ENCODE assay signal across 32 cellular contexts in genomic region chr17:30354731-30355130, GRCh38. TPM values are rescaled to one million over a fixed set of nuclear protein-coding genes. Genes with fewer than 3 reads are reported as not detected.
"Had no signal": no experiment of that assay in that cellular context is flagged by ENCODE, and none has a peak within 500 bp of the region (broad histone marks: within the 10 kb centered on the region; RNA-seq: fewer than 3 reads in every experiment).

No MANE protein-coding gene starts in this region.

- H3K27me3 ChIP-seq: brain microvascular endothelial cell, MG63, SJCRH30 had no signal

- H3K9me3 Mint-ChIP-seq: activated naive CD4-positive, alpha-beta T cell treated with anti-CD3 and anti-CD28 coated beads, Interleukin-2, amount 50 U/mL, for 24 hours; activated T-cell treated with anti-CD3 and anti-CD28 coated beads, Interleukin-2, amount 50 U/mL, for 4 hours had no signal

- H3K27ac Mint-ChIP-seq: activated CD4-positive, alpha-beta T cell treated with anti-CD3 and anti-CD28 coated beads, Interleukin-2, amount 10 ng/mL, durations not matched to agents 24 days and 14 days; activated CD8-positive, alpha-beta T cell treated with anti-CD3 and anti-CD28 coated beads, Interleukin-2, amount 10 ng/mL, durations not matched to agents 7 days and 5 days; activated naive CD4-positive, alpha-beta T cell treated with anti-CD3 and anti-CD28 coated beads, Interleukin-2, amount 50 U/mL, for 24 hours had no signal

- H3K27ac ChIP-seq: brain microvascular endothelial cell, SJCRH30, SK-N-MC, WERI-Rb-1 had no signal

- H3K4me3 ChIP-seq: MG63, SJCRH30, SK-N-MC had no signal

- ATAC-seq: activated CD8-positive, alpha-beta T cell treated with anti-CD3 and anti-CD28 coated beads, Interleukin-2, amount 10 ng/mL, durations not matched to agents 7 days and 5 days; activated T-cell treated with anti-CD3 and anti-CD28 coated beads, Interleukin-2, amount 50 U/mL, for 4 hours; Panc1 had no signal

- DNase-seq: activated CD4-positive, alpha-beta T cell treated with anti-CD3 and anti-CD28 coated beads for 1 hour; activated CD4-positive, alpha-beta T cell treated with anti-CD3 and anti-CD28 coated beads, Interleukin-2, amount 10 ng/mL, durations not matched to agents 24 days and 14 days; activated CD4-positive, alpha-beta T cell treated with anti-CD3 and anti-CD28 coated beads, Interleukin-2, amount 50 U/mL, for 48 hours; activated CD4-positive, CD25-positive, alpha-beta regulatory T cell; activated CD8-positive, alpha-beta T cell treated with anti-CD3 and anti-CD28 coated beads, Interleukin-2, amount 10 ng/mL, durations not matched to agents 7 days and 5 days; activated effector memory CD4-positive, alpha-beta T cell treated with anti-CD3 and anti-CD28 coated beads, Interleukin-2, amount 50 U/mL, for 16 hours; activated naive CD4-positive, alpha-beta T cell treated with Interleukin-2 at 50 U/mL for 16 hours; activated T-cell treated with anti-CD3 and anti-CD28 coated beads, Interleukin-2, amount 50 U/mL, for 4 hours; amniotic stem cell; aorta; brain microvascular endothelial cell; central memory CD4-positive, alpha-beta T cell; Karpas-422; MG63; NCI-H1092; NCI-H1436 treated with DMSO at 0.1 percent for 48 hours; NCI-H1694 treated with DMSO at 0.1 percent for 48 hours; NCI-H2029; NCI-H345; NCI-H524 treated with DMSO at 0.1 percent for 48 hours; SHP77; SJCRH30; T1000; WERI-Rb-1 had no signal

- H3K4me3 Mint-ChIP-seq: activated CD4-positive, alpha-beta T cell treated with anti-CD3 and anti-CD28 coated beads, Interleukin-2, amount 10 ng/mL, durations not matched to agents 24 days and 14 days; activated CD8-positive, alpha-beta T cell treated with anti-CD3 and anti-CD28 coated beads, Interleukin-2, amount 10 ng/mL, durations not matched to agents 7 days and 5 days; activated naive CD4-positive, alpha-beta T cell treated with anti-CD3 and anti-CD28 coated beads, Interleukin-2, amount 50 U/mL, for 24 hours; activated T-cell treated with anti-CD3 and anti-CD28 coated beads, Interleukin-2, amount 50 U/mL, for 4 hours had no signal

- H3K27me3 Mint-ChIP-seq: activated CD4-positive, alpha-beta T cell treated with anti-CD3 and anti-CD28 coated beads, Interleukin-2, amount 10 ng/mL, durations not matched to agents 24 days and 14 days; activated naive CD4-positive, alpha-beta T cell treated with anti-CD3 and anti-CD28 coated beads, Interleukin-2, amount 50 U/mL, for 24 hours had no signal

- H3K36me3 Mint-ChIP-seq: activated naive CD4-positive, alpha-beta T cell treated with anti-CD3 and anti-CD28 coated beads, Interleukin-2, amount 50 U/mL, for 24 hours had no signal

RNA-seq across cellular contexts. Expression of gene TMIGD1, which starts 20.9 kb away (rescaled TPM):
- total RNA-seq: activated CD4-positive, alpha-beta T cell treated with anti-CD3 and anti-CD28 coated beads, Interleukin-2, amount 10 ng/mL, durations not matched to agents 24 days and 14 days; activated CD8-positive, alpha-beta T cell treated with anti-CD3 and anti-CD28 coated beads, Interleukin-2, amount 10 ng/mL, durations not matched to agents 7 days and 5 days; activated T-cell treated with anti-CD3 and anti-CD28 coated beads, Interleukin-2, amount 50 U/mL, for 4 hours; aorta; cerebellum; NCI-H460; RPMI7951; SJCRH30; T-helper 1 cell treated with Interleukin-12 subunit alpha and Interleukin-12 subunit beta and Interleukin-4 antibody, amounts not matched to agents 30 ng/mL and 1 ng/mL, for 36 hours; T-helper 2 cell treated with Interferon-gamma antibody and Interleukin-4, amounts not matched to agents 100 ng/mL and 5 ng/mL, for 36 hours had no signal
